Comparison of ENCODE assay signal across 21 cellular contexts in genomic region chr6:139542351-139542750, GRCh38.
DNase-seq lines count a peak whose midpoint lies in the region; ATAC-seq and TF ChIP-seq lines count a peak whose summit lies in the region.
"Had no signal": no experiment of that assay in that cellular context is flagged by ENCODE, and none has a peak within 500 bp of the region (broad histone marks: within the 10 kb centered on the region; RNA-seq: fewer than 3 reads in every experiment).

No MANE protein-coding gene starts in this region.

- TF ChIP-seq CTCF in A673 (conservative IDR thresholded peaks at IDR 0.05; ENCODE audit: low read depth, low read length) (no peak), WTC11 (IDR thresholded peaks at IDR 0.05) (no peak), nephron progenitor cell (IDR thresholded peaks at IDR 0.05) (no peak)

- H3K27ac ChIP-seq in A673 (ENCODE audit: low read depth, low read length, poor library complexity, severe bottlenecking): peak overlapping the region; percentile 1
- H3K27ac ChIP-seq: BLaER1 had no signal

- H3K27me3 Mint-ChIP-seq in WTC11 (ENCODE audit: low read depth): no peaks in the 10 kb centered on the region
- H3K27me3 Mint-ChIP-seq in nephron progenitor cell (ENCODE audit: low read depth, poor library complexity): peaks cover 2% of the 10 kb centered on the region
- H3K27me3 Mint-ChIP-seq: CD4-positive, alpha-beta T cell had no signal

- no peaks in the 10 kb centered on the region for H3K36me3 ChIP-seq in A673 (ENCODE audit: insufficient read depth, low read length, poor library complexity, severe bottlenecking)
- H3K36me3 ChIP-seq in H7 (replicated peaks; ENCODE audit: control insufficient read depth, insufficient read depth, low read length): no peaks in the 10 kb centered on the region
- H3K36me3 ChIP-seq: BLaER1 had no signal

- H3K27me3 ChIP-seq in A673 (replicated peaks; ENCODE audit: insufficient read depth, low read depth, low read length, poor library complexity): no peaks in the 10 kb centered on the region
- H3K27me3 ChIP-seq in H7 (ENCODE audit: control insufficient read depth, insufficient read depth, low read length): no peaks in the 10 kb centered on the region
- H3K27me3 ChIP-seq: BLaER1 had no signal

- no peak overlapping the region for H3K4me3 Mint-ChIP-seq in WTC11
- no peak overlapping the region for H3K4me3 Mint-ChIP-seq in nephron progenitor cell
- H3K4me3 Mint-ChIP-seq: CD4-positive, alpha-beta T cell had no signal

- intact Hi-C loops in A673 (cut with micrococcal nuclease; ENCODE audit: unreplicated experiment): no loop called here

- H3K4me3 ChIP-seq in A673 (ENCODE audit: low read depth, low read length, poor library complexity, severe bottlenecking) (no peak overlapping the region), H7 (ENCODE audit: insufficient read depth, low read depth, low read length) (no peak overlapping the region)
- H3K4me3 ChIP-seq: BLaER1, GM12878 had no signal

- DNase-seq in A673 (ENCODE audit: low spot score): no peak
- peak; percentile 28 for DNase-seq in H7
- DNase-seq in WTC11 (ENCODE audit: low spot score): no peak
- no peak for DNase-seq in nephron progenitor cell
- DNase-seq in globus pallidus (ENCODE audit: low spot score): no peak
- DNase-seq in activated CD8-positive, alpha-beta memory T cell treated with anti-CD3 and anti-CD28 coated beads for 24 hours: no peak
- DNase-seq: ACHN; Caco-2; CD4-positive, alpha-beta T cell; DND-41; GOT3; Kasumi-1; NCI-H1417; NCI-H1694 treated with DMSO at 0.1 percent for 48 hours; NCI-H2081 treated with DMSO at 0.1 percent for 48 hours; NCI-H2171 treated with DMSO at 0.1 percent for 48 hours; NCI-H524 treated with DMSO at 0.1 percent for 48 hours; Right ventricle myocardium superior had no signal

- peaks cover 69% of the 10 kb centered on the region for H3K4me1 ChIP-seq in A673 (ENCODE audit: insufficient read depth, low read length, poor library complexity, severe bottlenecking)

- H3K4me1 Mint-ChIP-seq in WTC11 (peaks cover 70% of the 10 kb centered on the region), nephron progenitor cell (peaks cover 69% of the 10 kb centered on the region)

- peak overlapping the region; percentile 37 for H3K27ac Mint-ChIP-seq in WTC11
- peak overlapping the region; percentile 22 for H3K27ac Mint-ChIP-seq in nephron progenitor cell
- H3K27ac Mint-ChIP-seq: CD4-positive, alpha-beta T cell had no signal

- H3K9me3 ChIP-seq in A673 (ENCODE audit: low read depth, low read length, poor library complexity, severe bottlenecking): no peaks in the 10 kb centered on the region
- H3K9me3 ChIP-seq: BLaER1, Caco-2 had no signal

- no TSS peak for BruUV-seq in A673 (replicated peaks; lab: Mats Ljungman, UMichigan)

- CTCF ChIA-PET in A673 (lab: Charles Lee) (no interaction called here), WTC11 (lab: Charles Lee) (no interaction called here)

- H3K36me3 Mint-ChIP-seq in WTC11 (no peaks in the 10 kb centered on the region), nephron progenitor cell (ENCODE audit: low read depth) (no peaks in the 10 kb centered on the region)

- ATAC-seq in WTC11: no peak
- ATAC-seq in GM21529 (IDR thresholded peaks at IDR 0.05; ENCODE audit: unreplicated experiment): no peak
- ATAC-seq: GM12878 had no signal

- H3K9me3 Mint-ChIP-seq in WTC11 (no peaks in the 10 kb centered on the region), nephron progenitor cell (no peaks in the 10 kb centered on the region)
- H3K9me3 Mint-ChIP-seq: CD4-positive, alpha-beta T cell had no signal

- POLR2A ChIA-PET in A673 (lab: Charles Lee; ENCODE audit: low non-redundant PET) (no interaction called here), WTC11 (lab: Charles Lee) (no interaction called here)

TF ChIP-seq in WTC11, 78 proteins besides CTCF, POLR2A, EP300 and RAD21 (continues in another document):
- TF ChIP-seq ZNF423 (CRISPR knock-in tag; IDR thresholded peaks at IDR 0.05) (no peak), ZNF671 (CRISPR knock-in tag; IDR thresholded peaks at IDR 0.05) (no peak), SMAD3 (CRISPR knock-in tag; IDR thresholded peaks at IDR 0.05; ENCODE audit: borderline replicate concordance) (no peak), FOXP4 (CRISPR knock-in tag; IDR thresholded peaks at IDR 0.05) (no peak), USF2 (CRISPR knock-in tag; IDR thresholded peaks at IDR 0.05) (no peak), E2F1 (CRISPR knock-in tag; IDR thresholded peaks at IDR 0.05) (no peak), ELF4 (CRISPR knock-in tag; IDR thresholded peaks at IDR 0.05; ENCODE audit: low read depth) (no peak), FOXK1 (CRISPR knock-in tag; IDR thresholded peaks at IDR 0.05) (no peak), MYBL2 (CRISPR knock-in tag; IDR thresholded peaks at IDR 0.05) (no peak), ATF6 (CRISPR knock-in tag; IDR thresholded peaks at IDR 0.05) (no peak), ZNF532 (CRISPR knock-in tag; IDR thresholded peaks at IDR 0.05; ENCODE audit: borderline replicate concordance) (no peak)
